12 cellular contexts compared by ENCODE assay signal in genomic region chr7:130908345-130909160, GRCh38.
DNase-seq lines count a peak whose midpoint lies in the region; ATAC-seq and TF ChIP-seq lines count a peak whose summit lies in the region.
"Had no signal": no experiment of that assay in that cellular context is flagged by ENCODE, and none has a peak within 500 bp of the region (broad histone marks: within the 10 kb centered on the region; RNA-seq: fewer than 3 reads in every experiment).

No MANE protein-coding gene starts in this region.

- peaks cover 13 to 70% (median 21%) of the 10 kb centered on the region in 3 donors for H3K4me1 ChIP-seq in gastroesophageal sphincter

- intact Hi-C loops in CD4-positive, alpha-beta T cell (cut with DNase I, micrococcal nuclease) = no loop called here

- no peaks in the 10 kb centered on the region for H3K27me3 Mint-ChIP-seq in CD4-positive, alpha-beta T cell
- no peaks in the 10 kb centered on the region for H3K27me3 Mint-ChIP-seq in central memory CD8-positive, alpha-beta T cell
- no peaks in the 10 kb centered on the region for H3K27me3 Mint-ChIP-seq in osteocyte (ENCODE audit: unreplicated experiment)

- no peak for TF ChIP-seq CTCF in CD4-positive, alpha-beta T cell (IDR thresholded peaks at IDR 0.05)
- TF ChIP-seq CTCF in osteocyte (IDR thresholded peaks at IDR 0.05) (no peak), gastroesophageal sphincter (IDR thresholded peaks at IDR 0.05) (no peak)

- peaks cover 0 to 28% of the 10 kb centered on the region in 2 donors for H3K36me3 ChIP-seq in gastroesophageal sphincter

- CTCF ChIA-PET in CD4-positive, alpha-beta T cell (lab: Charles Lee) = interaction anchor here (7.6 kb wide), 1 partner anchor 12 kb away, joined by 50 read pairs; no protein-coding TSS in a partner anchor

- POLR2A ChIA-PET in CD4-positive, alpha-beta T cell (lab: Charles Lee) = interaction anchor here (1.2 kb wide), 1 partner anchor 124 kb away, joined by 3 read pairs; no protein-coding TSS in a partner anchor

- DNase-seq in CD4-positive, alpha-beta T cell = no peak
- DNase-seq in LHCN-M2 (ENCODE audit: low read depth) = peak; percentile 72
- DNase-seq in central memory CD8-positive, alpha-beta T cell (ENCODE audit: low spot score in 2 of 2) = no peak
- no peak for DNase-seq in osteocyte (ENCODE audit: extremely low spot score, unreplicated experiment)
- DNase-seq in GM19238 (ENCODE audit: insufficient read length, low spot score) = no peak
- DNase-seq: amniotic stem cell; immature natural killer cell; NCI-H2171 treated with DMSO at 0.1 percent for 48 hours; stimulated activated CD4-positive, alpha-beta T cell treated with anti-CD3 and anti-CD28 coated beads, Interleukin-2, amount 100 ng/mL, for 48 hours had no signal

- no peaks in the 10 kb centered on the region for H3K27me3 ChIP-seq in CD4-positive, alpha-beta T cell (ENCODE audit: control insufficient read depth, insufficient read depth, low read length)
- no peaks in the 10 kb centered on the region for H3K27me3 ChIP-seq in gastroesophageal sphincter

- TF ChIP-seq POLR2A in gastroesophageal sphincter (IDR thresholded peaks at IDR 0.05) = no peak

- peaks cover 64% of the 10 kb centered on the region for H3K36me3 Mint-ChIP-seq in CD4-positive, alpha-beta T cell (ENCODE audit: low read depth)
- H3K36me3 Mint-ChIP-seq in central memory CD8-positive, alpha-beta T cell (ENCODE audit: insufficient read depth) = peaks cover 53% of the 10 kb centered on the region
- no peaks in the 10 kb centered on the region for H3K36me3 Mint-ChIP-seq in osteocyte (ENCODE audit: unreplicated experiment)

- no peak overlapping the region for H3K27ac ChIP-seq in CD4-positive, alpha-beta T cell (ENCODE audit: low read depth, low read length)
- H3K27ac ChIP-seq in gastroesophageal sphincter = no peak overlapping the region
- H3K27ac ChIP-seq: VCaP had no signal

- no peak overlapping the region for H3K4me3 ChIP-seq in gastroesophageal sphincter

- H3K9me3 ChIP-seq in CD4-positive, alpha-beta T cell (ENCODE audit: control insufficient read depth, low read length) = no peaks in the 10 kb centered on the region
- H3K9me3 ChIP-seq in gastroesophageal sphincter = no peaks in the 10 kb centered on the region

- peak overlapping the region; percentile 92 for H3K27ac Mint-ChIP-seq in CD4-positive, alpha-beta T cell
- H3K27ac Mint-ChIP-seq in central memory CD8-positive, alpha-beta T cell (ENCODE audit: low read depth) = peak overlapping the region; percentile 96
- H3K27ac Mint-ChIP-seq in osteocyte (ENCODE audit: unreplicated experiment) = peak overlapping the region; percentile 97

- H3K9me3 Mint-ChIP-seq in CD4-positive, alpha-beta T cell = no peaks in the 10 kb centered on the region
- no peaks in the 10 kb centered on the region for H3K9me3 Mint-ChIP-seq in central memory CD8-positive, alpha-beta T cell
- no peaks in the 10 kb centered on the region for H3K9me3 Mint-ChIP-seq in osteocyte (ENCODE audit: unreplicated experiment)
- H3K9me3 Mint-ChIP-seq: immature natural killer cell had no signal

- 91 to 100% methylated on average over 3 to 10 of the region's 11 CpGs for WGBS in gastroesophageal sphincter (ENCODE audit: low coverage in 1 of 2), 2 donors

- TF ChIP-seq EP300 in gastroesophageal sphincter (IDR thresholded peaks at IDR 0.05) = no peak

- H3K4me1 Mint-ChIP-seq in CD4-positive, alpha-beta T cell (ENCODE audit: low read depth) = peaks cover 79% of the 10 kb centered on the region
- peaks cover 77% of the 10 kb centered on the region for H3K4me1 Mint-ChIP-seq in central memory CD8-positive, alpha-beta T cell
- H3K4me1 Mint-ChIP-seq in osteocyte (ENCODE audit: unreplicated experiment) = peaks cover 83% of the 10 kb centered on the region

- H3K4me3 Mint-ChIP-seq in CD4-positive, alpha-beta T cell = peak overlapping the region; percentile 27
- peak overlapping the region; percentile 83 for H3K4me3 Mint-ChIP-seq in central memory CD8-positive, alpha-beta T cell
- H3K4me3 Mint-ChIP-seq in osteocyte (ENCODE audit: unreplicated experiment) = no peak overlapping the region

- no peak for ATAC-seq in CD4-positive, alpha-beta T cell (ENCODE audit: poor library complexity)
- no peak for ATAC-seq in central memory CD8-positive, alpha-beta T cell (replicated peaks; ENCODE audit: extremely low read depth, poor library complexity, severe bottlenecking)
- ATAC-seq in gastroesophageal sphincter (no peak), HG02884 (IDR thresholded peaks at IDR 0.05; ENCODE audit: unreplicated experiment) (no peak)
